In the genomic region with DNA sequence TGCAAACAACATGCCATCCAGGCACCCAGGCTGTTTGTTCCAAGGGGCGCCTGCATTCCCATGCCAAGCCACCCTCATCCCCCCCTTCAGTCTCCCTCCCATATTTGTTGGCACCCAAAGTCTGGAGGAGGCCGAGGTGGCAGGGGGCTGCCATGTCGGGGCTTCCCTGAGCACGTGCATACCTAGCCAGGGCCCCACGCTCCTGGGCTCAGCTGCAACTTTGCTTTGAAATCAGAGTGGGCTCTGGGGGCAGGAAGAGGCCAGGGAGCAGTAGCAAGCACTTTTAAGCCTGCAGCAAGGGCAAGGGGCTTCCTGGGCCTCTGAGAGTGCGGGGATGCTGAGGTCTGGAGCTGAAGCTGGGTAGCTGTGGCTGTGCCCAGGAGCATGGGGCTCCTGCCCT, we compare ENCODE assay signal across 34 cellular contexts.
"Had no signal": no experiment of that assay in that cellular context is flagged by ENCODE, and none has a peak within 500 bp of the region (broad histone marks: within the 10 kb centered on the region; RNA-seq: fewer than 3 reads in every experiment).

No MANE protein-coding gene starts in this region.

- H3K36me3 ChIP-seq: adrenal gland, ascending aorta, brain microvascular endothelial cell, breast epithelium, cardiac muscle cell had no signal

- H3K9me3 ChIP-seq: adrenal gland, ascending aorta, body of pancreas, breast epithelium had no signal

- H3K27ac ChIP-seq: adrenal gland, ascending aorta, body of pancreas, brain microvascular endothelial cell, breast epithelium, cardiac muscle cell had no signal

- H3K4me3 ChIP-seq: adrenal gland, ascending aorta, body of pancreas, breast epithelium, cardiac muscle cell had no signal

- FAIRE-seq: astrocyte, bronchial epithelial cell had no signal

- DNase-seq: activated effector memory CD4-positive, alpha-beta T cell treated with anti-CD3 and anti-CD28 coated beads, Interleukin-2, amount 50 U/mL, for 16 hours; activated effector memory CD4-positive, alpha-beta T cell treated with Interleukin-2 at 50 U/mL for 16 hours; activated gamma-delta T cell; activated gamma-delta T cell treated with Interleukin-2 at 50 U/mL for 16 hours; activated naive CD4-positive, alpha-beta T cell; activated naive CD4-positive, alpha-beta T cell treated with anti-CD3 and anti-CD28 coated beads for 36 hours; activated naive CD4-positive, alpha-beta T cell treated with anti-CD3 and anti-CD28 coated beads, Interleukin-2, amount 10 ng/mL, durations not matched to agents 7 days and 5 days; activated naive CD4-positive, alpha-beta T cell treated with anti-CD3 and anti-CD28 coated beads, Interleukin-2, amount 50 U/mL, for 16 hours; activated naive CD4-positive, alpha-beta T cell treated with Interleukin-2 at 50 U/mL for 16 hours; activated naive CD8-positive, alpha-beta T cell treated with anti-CD3 and anti-CD28 coated beads for 36 hours; activated naive CD8-positive, alpha-beta T cell treated with anti-CD3 and anti-CD28 coated beads, Interleukin-2, amount 10 ng/mL, durations not matched to agents 7 days and 5 days; activated naive CD8-positive, alpha-beta T cell treated with anti-CD3 and anti-CD28 coated beads, Interleukin-2, amount 50 U/mL, for 24 hours; activated T-cell treated with anti-CD3 and anti-CD28 coated beads for 4 hours; activated T-cell treated with anti-CD3 and anti-CD28 coated beads, Interleukin-2, amount 50 U/mL, for 1 hour; activated T-cell treated with anti-CD3 and anti-CD28 coated beads, Interleukin-2, amount 50 U/mL, for 24 hours; activated T-cell treated with anti-CD3 and anti-CD28 coated beads, Interleukin-2, amount 50 U/mL, for 4 hours; activated T-cell treated with anti-CD3 and anti-CD28 coated beads, Interleukin-2, amount 50 U/mL, for 48 hours; activated T-cell treated with anti-CD3 and anti-CD28 coated beads, Interleukin-2, amount 50 U/mL, for 72 hours; adrenal gland; amniotic stem cell; amygdala; aorta; body of pancreas; brain microvascular endothelial cell; caudate nucleus; central memory CD4-positive, alpha-beta T cell; cerebellar nuclear complex had no signal

- H3K4me1 ChIP-seq: adrenal gland, ascending aorta, body of pancreas, breast epithelium had no signal

- H3K27me3 ChIP-seq: adrenal gland, ascending aorta, body of pancreas, brain microvascular endothelial cell, breast epithelium, cardiac muscle cell had no signal

- ATAC-seq: activated naive CD4-positive, alpha-beta T cell treated with anti-CD3 and anti-CD28 coated beads, Interleukin-2, amount 50 U/mL, for 72 hours; activated naive CD8-positive, alpha-beta T cell treated with anti-CD3 and anti-CD28 coated beads, Interleukin-2, amount 50 U/mL, for 24 hours; activated T-cell treated with anti-CD3 and anti-CD28 coated beads, Interleukin-2, amount 50 U/mL, for 4 hours; activated T-cell treated with anti-CD3 and anti-CD28 coated beads, Interleukin-2, amount 50 U/mL, for 72 hours; activated T-helper 17 cell treated with anti-CD3 and anti-CD28 coated beads, Interleukin-2, amount 50 U/mL, for 72 hours; body of pancreas had no signal
